1 cellular context compared by ENCODE assay signal in genomic region chr1:8976338-8976737, GRCh38.
TF ChIP-seq lines count a peak whose summit lies in the region.

No MANE protein-coding gene starts in this region.

TF ChIP-seq in IMR-90, 13 proteins besides CTCF, POLR2A, EP300 and RAD21 (continued from another document):
- TF ChIP-seq USF2 (IDR thresholded peaks at IDR 0.05; ENCODE audit: low read depth, low read length) (no peak), BHLHE40 (IDR thresholded peaks at IDR 0.05; ENCODE audit: low read depth, low read length) (no peak), SMC3 (IDR thresholded peaks at IDR 0.05; ENCODE audit: low read depth, low read length) (no peak), MAZ (IDR thresholded peaks at IDR 0.05; ENCODE audit: borderline replicate concordance, low read depth, low read length) (no peak), RCOR1 (IDR thresholded peaks at IDR 0.05; ENCODE audit: insufficient replicate concordance, low read length) (no peak), NFE2L2 (IDR thresholded peaks at IDR 0.05; ENCODE audit: low read depth, low read length) (no peak)
